23 cellular contexts compared by ENCODE assay signal in genomic region chr12:51033048-51033447, GRCh38.
"Had no signal": no experiment of that assay in that cellular context is flagged by ENCODE, and none has a peak within 500 bp of the region (broad histone marks: within the 10 kb centered on the region; RNA-seq: fewer than 3 reads in every experiment).

No MANE protein-coding gene starts in this region.

- H3K36me3 ChIP-seq: SJSA1 had no signal

- H3K27me3 ChIP-seq: SJSA1 had no signal

- H3K36me3 Mint-ChIP-seq: IgD-negative memory B cell had no signal

- H3K4me1 ChIP-seq: SJSA1 had no signal

- H3K9me3 Mint-ChIP-seq: IgD-negative memory B cell had no signal

- DNase-seq: KBM-7, MV-4-11, NCI-H1048, NCI-H1105, NCI-H1417, NCI-H1436 treated with DMSO at 0.1 percent for 48 hours, NCI-H1694, NCI-H187 treated with DMSO at 0.1 percent for 48 hours, NCI-H2029 treated with DMSO at 0.1 percent for 48 hours, NCI-H2171 treated with DMSO at 0.1 percent for 48 hours, NCI-H345, NCI-H446 treated with DMSO at 0.1 percent for 48 hours, NCI-H510A treated with DMSO at 0.1 percent for 48 hours, NCI-H526, NCI-H82, Right ventricle myocardium superior, RPMI8226, SIG-M5 had no signal

- FAIRE-seq: HTR-8/SVneo, RCC 7860 had no signal

- H3K27ac Mint-ChIP-seq: IgD-negative memory B cell had no signal

- H3K27ac ChIP-seq: SJSA1, SK-N-MC had no signal

- H3K9me3 ChIP-seq: SJSA1 had no signal

- H3K4me3 ChIP-seq: SJSA1, SK-N-MC had no signal
